In genomic region chr7:55026086-55026790, GRCh38 we compare ENCODE assay signal across 19 cellular contexts. TPM values are rescaled to one million over a fixed set of nuclear protein-coding genes. Genes with fewer than 3 reads are reported as not detected.
DNase-seq lines count a peak whose midpoint lies in the region; ATAC-seq and TF ChIP-seq lines count a peak whose summit lies in the region.
"Had no signal": no experiment of that assay in that cellular context is flagged by ENCODE, and none has a peak within 500 bp of the region (broad histone marks: within the 10 kb centered on the region; RNA-seq: fewer than 3 reads in every experiment).

No MANE protein-coding gene starts in this region.

- intact Hi-C loops in thyroid gland (cut with DNase I): no loop called here

- H3K4me3 Mint-ChIP-seq in chondrocyte (ENCODE audit: unreplicated experiment): no peak overlapping the region
- no peak overlapping the region for H3K4me3 Mint-ChIP-seq in mesothelial cell of epicardium
- H3K4me3 Mint-ChIP-seq: activated naive CD4-positive, alpha-beta T cell treated with anti-CD3 and anti-CD28 coated beads for 36 hours; B cell; effector memory CD8-positive, alpha-beta T cell; naive B cell; stimulated activated effector memory CD8-positive, alpha-beta T cell treated with anti-CD3 and anti-CD28 coated beads, Interleukin-12 subunit alpha, Interleukin-12 subunit beta, amount 100 ng/mL, for 72 hours had no signal

- ATAC-seq in HG03457 (IDR thresholded peaks at IDR 0.05; ENCODE audit: unreplicated experiment) (no peak), GM18520 (IDR thresholded peaks at IDR 0.05; ENCODE audit: unreplicated experiment) (no peak)
- ATAC-seq: effector memory CD8-positive, alpha-beta T cell; HCT116; stimulated activated effector memory CD8-positive, alpha-beta T cell treated with anti-CD3 and anti-CD28 coated beads, Interleukin-12 subunit alpha, Interleukin-12 subunit beta, amount 100 ng/mL, for 72 hours had no signal

- H3K36me3 Mint-ChIP-seq in chondrocyte (ENCODE audit: low read depth) (peaks cover 2% of the 10 kb centered on the region), mesothelial cell of epicardium (no peaks in the 10 kb centered on the region)
- H3K36me3 Mint-ChIP-seq: naive B cell; stimulated activated effector memory CD8-positive, alpha-beta T cell treated with anti-CD3 and anti-CD28 coated beads, Interleukin-12 subunit alpha, Interleukin-12 subunit beta, amount 100 ng/mL, for 72 hours had no signal

- H3K9me3 Mint-ChIP-seq in chondrocyte (ENCODE audit: low read depth) (no peaks in the 10 kb centered on the region), mesothelial cell of epicardium (no peaks in the 10 kb centered on the region)
- H3K9me3 Mint-ChIP-seq: activated naive CD4-positive, alpha-beta T cell treated with anti-CD3 and anti-CD28 coated beads for 36 hours; effector memory CD8-positive, alpha-beta T cell; stimulated activated effector memory CD8-positive, alpha-beta T cell treated with anti-CD3 and anti-CD28 coated beads, Interleukin-12 subunit alpha, Interleukin-12 subunit beta, amount 100 ng/mL, for 72 hours had no signal

- WGBS in thyroid gland, 2 donors: 75 to 80% methylated on average over 11 of the region's 11 CpGs

- peaks cover 63 to 73% of the 10 kb centered on the region in 2 donors for H3K4me1 ChIP-seq in thyroid gland

- peak overlapping the region; percentile 63 to 83 (median 76) for H3K27ac ChIP-seq in thyroid gland
- H3K27ac ChIP-seq: WERI-Rb-1 had no signal

- TF ChIP-seq CTCF in chondrocyte (IDR thresholded peaks at IDR 0.05) (no peak), mesothelial cell of epicardium (IDR thresholded peaks at IDR 0.05; ENCODE audit: unreplicated experiment) (no peak), thyroid gland (IDR thresholded peaks at IDR 0.05) (no peak)

- H3K27me3 ChIP-seq in thyroid gland: no peaks in the 10 kb centered on the region
- H3K27me3 ChIP-seq: heart left ventricle had no signal

- H3K36me3 ChIP-seq in thyroid gland: no peaks in the 10 kb centered on the region
- H3K36me3 ChIP-seq: heart left ventricle, WERI-Rb-1 had no signal

- peak; percentile 4 for DNase-seq in HCEC 1CT
- no peak for DNase-seq in chondrocyte (ENCODE audit: low spot score)
- DNase-seq in mesothelial cell of epicardium (ENCODE audit: low spot score in 2 of 2, unreplicated experiment in 2 of 2): no peak
- no peak for DNase-seq in thyroid gland
- no peak for DNase-seq in NCI-H774 (lab: John Stamatoyannopoulos, UW)
- DNase-seq in stimulated activated naive CD4-positive, alpha-beta T cell treated with Interleukin-2 at 50 U/mL for 16 hours (lab: John Stamatoyannopoulos, UW): no peak
- DNase-seq: activated naive CD4-positive, alpha-beta T cell treated with anti-CD3 and anti-CD28 coated beads for 36 hours; DMS153; effector memory CD8-positive, alpha-beta T cell; heart left ventricle; naive B cell; NCI-H1092 treated with DMSO at 0.1 percent for 48 hours; stimulated activated CD4-positive, alpha-beta T cell treated with anti-CD3 and anti-CD28 coated beads, Interleukin-4, amount 100 ng/mL, for 4 hours; WERI-Rb-1 had no signal

- no peaks in the 10 kb centered on the region for H3K27me3 Mint-ChIP-seq in chondrocyte (ENCODE audit: low read depth)
- H3K27me3 Mint-ChIP-seq in mesothelial cell of epicardium (ENCODE audit: low read depth): peaks cover 15% of the 10 kb centered on the region

- no peaks in the 10 kb centered on the region for H3K9me3 ChIP-seq in thyroid gland
- H3K9me3 ChIP-seq: heart left ventricle had no signal

- TF ChIP-seq POLR2A in thyroid gland (IDR thresholded peaks at IDR 0.05): no peak

- H3K27ac Mint-ChIP-seq in chondrocyte (ENCODE audit: unreplicated experiment) (peak overlapping the region; percentile 73), mesothelial cell of epicardium (peak overlapping the region; percentile 94)
- H3K27ac Mint-ChIP-seq: activated naive CD4-positive, alpha-beta T cell treated with anti-CD3 and anti-CD28 coated beads for 36 hours; B cell; effector memory CD8-positive, alpha-beta T cell; naive B cell; stimulated activated effector memory CD8-positive, alpha-beta T cell treated with anti-CD3 and anti-CD28 coated beads, Interleukin-12 subunit alpha, Interleukin-12 subunit beta, amount 100 ng/mL, for 72 hours had no signal

- H3K4me1 Mint-ChIP-seq in chondrocyte (ENCODE audit: low read depth): peaks cover 74% of the 10 kb centered on the region
- peaks cover 19% of the 10 kb centered on the region for H3K4me1 Mint-ChIP-seq in mesothelial cell of epicardium
- H3K4me1 Mint-ChIP-seq: B cell; stimulated activated effector memory CD8-positive, alpha-beta T cell treated with anti-CD3 and anti-CD28 coated beads, Interleukin-12 subunit alpha, Interleukin-12 subunit beta, amount 100 ng/mL, for 72 hours had no signal

- H3K4me3 ChIP-seq in thyroid gland (replicated peaks in 1 of 3): no peak overlapping the region
- H3K4me3 ChIP-seq: heart left ventricle had no signal

RNA-seq across cellular contexts. Expression of gene EGFR, which starts 7.4 kb away (rescaled TPM):
- total RNA-seq in chondrocyte (13.6 to 27.4 TPM (median 25.5 TPM) in 3 replicates), mesothelial cell of epicardium (16.3 to 19.4 TPM (median 18.6 TPM) in 3 replicates), thyroid gland (10 to 100 TPM; 57.5 to 96.2 (median 84.7) TPM)
- total RNA-seq: activated naive CD4-positive, alpha-beta T cell treated with anti-CD3 and anti-CD28 coated beads for 36 hours; B cell had no signal
